Comparison of ENCODE assay signal across 19 cellular contexts in the genomic region with DNA sequence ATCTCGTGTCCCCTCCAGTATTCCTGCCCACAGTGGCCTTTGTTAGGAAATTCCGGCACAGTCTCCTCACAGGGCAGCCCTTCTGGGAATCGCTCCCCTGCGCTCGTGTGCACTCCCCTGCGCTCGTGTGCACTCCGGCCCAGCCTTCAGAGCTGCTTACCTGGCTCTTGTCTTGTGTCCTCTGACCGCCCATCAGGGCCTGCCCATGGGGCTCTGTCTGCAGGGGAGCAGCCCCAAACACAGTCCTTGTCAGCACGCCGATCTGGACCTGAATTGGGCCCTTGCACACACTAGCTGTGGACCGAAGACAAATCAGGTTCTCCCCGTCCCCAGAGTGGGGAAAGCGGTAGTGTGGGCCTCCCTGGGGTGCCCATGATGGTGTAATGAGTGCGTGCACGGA.
"Had no signal": no experiment of that assay in that cellular context is flagged by ENCODE, and none has a peak within 500 bp of the region (broad histone marks: within the 10 kb centered on the region; RNA-seq: fewer than 3 reads in every experiment).

No MANE protein-coding gene starts in this region.

- DNase-seq: activated CD4-positive, alpha-beta T cell treated with anti-CD3 and anti-CD28 coated beads for 1 hour; activated CD4-positive, alpha-beta T cell treated with anti-CD3 and anti-CD28 coated beads, Interleukin-2, amount 50 U/mL, for 4 hours; activated naive CD4-positive, alpha-beta T cell; activated T-cell treated with anti-CD3 and anti-CD28 coated beads for 4 hours; aorta; dermis blood vessel endothelial cell; effector memory CD8-positive, alpha-beta T cell; erythroblast; islet precursor cell; mammary epithelial cell; ovary; T-cell; T1000; upper lobe of left lung had no signal

- H3K9me3 Mint-ChIP-seq: effector memory CD8-positive, alpha-beta T cell; nephron; stimulated activated naive CD8-positive, alpha-beta T cell treated with anti-CD3 and anti-CD28 coated beads, Interleukin-15, Interleukin-2, amounts not matched to agents 100 ng/mL and 50 ng/mL, for 24 hours; T-cell had no signal

- H3K4me3 Mint-ChIP-seq: effector memory CD8-positive, alpha-beta T cell; nephron; stimulated activated naive CD8-positive, alpha-beta T cell treated with anti-CD3 and anti-CD28 coated beads, Interleukin-15, Interleukin-2, amounts not matched to agents 100 ng/mL and 50 ng/mL, for 24 hours; T-cell had no signal

- H3K9me3 ChIP-seq: gastroesophageal sphincter, left lung, ovary, upper lobe of left lung had no signal

- H3K27ac ChIP-seq: gastroesophageal sphincter, left lung, ovary, upper lobe of left lung had no signal

- H3K4me1 ChIP-seq: upper lobe of left lung had no signal

- ATAC-seq: effector memory CD8-positive, alpha-beta T cell; gastroesophageal sphincter; left lung; T-cell had no signal

- H3K36me3 Mint-ChIP-seq: T-cell had no signal

- FAIRE-seq: bronchial epithelial cell had no signal

- H3K36me3 ChIP-seq: gastroesophageal sphincter, left lung, ovary, upper lobe of left lung had no signal

- H3K27ac Mint-ChIP-seq: stimulated activated naive CD8-positive, alpha-beta T cell treated with anti-CD3 and anti-CD28 coated beads, Interleukin-15, Interleukin-2, amounts not matched to agents 100 ng/mL and 50 ng/mL, for 24 hours; T-cell had no signal

- H3K4me3 ChIP-seq: gastroesophageal sphincter, left lung, ovary, upper lobe of left lung had no signal

- H3K27me3 ChIP-seq: gastroesophageal sphincter, left lung, ovary, upper lobe of left lung had no signal

- H3K27me3 Mint-ChIP-seq: effector memory CD8-positive, alpha-beta T cell; stimulated activated naive CD8-positive, alpha-beta T cell treated with anti-CD3 and anti-CD28 coated beads, Interleukin-15, Interleukin-2, amounts not matched to agents 100 ng/mL and 50 ng/mL, for 24 hours; T-cell had no signal
